In genomic region chr20:18662279-18662678, GRCh38 we compare ENCODE assay signal across 19 cellular contexts.
DNase-seq lines count a peak whose midpoint lies in the region; ATAC-seq and TF ChIP-seq lines count a peak whose summit lies in the region.
"Had no signal": no experiment of that assay in that cellular context is flagged by ENCODE, and none has a peak within 500 bp of the region (broad histone marks: within the 10 kb centered on the region; RNA-seq: fewer than 3 reads in every experiment).

No MANE protein-coding gene starts in this region.

- POLR2A ChIA-PET in SK-N-SH (lab: Yijun Ruan, JAX), result no interaction called here

- H3K4me3 Mint-ChIP-seq in activated naive CD4-positive, alpha-beta T cell treated with anti-CD3 and anti-CD28 coated beads for 36 hours, result no peak overlapping the region
- H3K4me3 Mint-ChIP-seq in stimulated activated effector memory CD8-positive, alpha-beta T cell treated with anti-CD3 and anti-CD28 coated beads, Interleukin-12 subunit alpha, Interleukin-12 subunit beta, amount 100 ng/mL, for 72 hours, result no peak overlapping the region
- H3K4me3 Mint-ChIP-seq: activated CD8-positive, alpha-beta memory T cell treated with anti-CD3 and anti-CD28 coated beads, Interleukin-2, amount 10 ng/mL, durations not matched to agents 7 days and 5 days had no signal

- no peak overlapping the region for H2AFZ ChIP-seq in SK-N-SH (ENCODE audit: low read depth)

- no peaks in the 10 kb centered on the region for H4K20me1 ChIP-seq in SK-N-SH (ENCODE audit: insufficient read depth)

- peak; percentile 5 for DNase-seq in activated naive CD4-positive, alpha-beta T cell treated with anti-CD3 and anti-CD28 coated beads for 36 hours
- DNase-seq in activated naive CD4-positive, alpha-beta T cell (lab: John Stamatoyannopoulos, UW), result no peak
- no peak for DNase-seq in stimulated activated effector memory CD8-positive, alpha-beta T cell treated with anti-CD3 and anti-CD28 coated beads, Interleukin-12 subunit alpha, Interleukin-12 subunit beta, amount 100 ng/mL, for 72 hours (ENCODE audit: low spot score in 2 of 2)
- DNase-seq in stimulated activated naive CD8-positive, alpha-beta T cell treated with anti-CD3 and anti-CD28 coated beads, Interleukin-15, Interleukin-2, amounts not matched to agents 100 U/mL and 50 U/mL, for 24 hours, result no peak
- no peak for DNase-seq in SK-N-SH
- DNase-seq: activated CD8-positive, alpha-beta memory T cell treated with anti-CD3 and anti-CD28 coated beads, Interleukin-2, amount 10 ng/mL, durations not matched to agents 7 days and 5 days; activated effector memory CD4-positive, alpha-beta T cell treated with Interleukin-2 at 50 U/mL for 16 hours; dermis blood vessel endothelial cell; NCI-H2029; NCI-H446; nucleus accumbens; spleen; stimulated activated CD8-positive, alpha-beta memory T cell treated with anti-CD3 and anti-CD28 coated beads, Interleukin-4, amount 100 ng/mL, for 48 hours; T-helper 9 cell had no signal

- no peak for TF ChIP-seq CTCF in SK-N-SH (IDR thresholded peaks at IDR 0.05)

- peaks cover 0 to 17% of the 10 kb centered on the region in 2 experiments; a peak in 2 of 4 replicates for H3K4me1 ChIP-seq in SK-N-SH (ENCODE audit: control insufficient read depth in 1 of 2, insufficient read depth in 2 of 2, low read depth in 1 of 2, low read length in 1 of 2)
- H3K4me1 ChIP-seq: spleen had no signal

- H3K4me1 Mint-ChIP-seq in activated naive CD4-positive, alpha-beta T cell treated with anti-CD3 and anti-CD28 coated beads for 36 hours (ENCODE audit: low read depth), result peaks cover 3% of the 10 kb centered on the region
- peaks cover 16% of the 10 kb centered on the region for H3K4me1 Mint-ChIP-seq in stimulated activated effector memory CD8-positive, alpha-beta T cell treated with anti-CD3 and anti-CD28 coated beads, Interleukin-12 subunit alpha, Interleukin-12 subunit beta, amount 100 ng/mL, for 72 hours

- no peak overlapping the region for H3K27ac Mint-ChIP-seq in activated naive CD4-positive, alpha-beta T cell treated with anti-CD3 and anti-CD28 coated beads for 36 hours
- H3K27ac Mint-ChIP-seq in stimulated activated effector memory CD8-positive, alpha-beta T cell treated with anti-CD3 and anti-CD28 coated beads, Interleukin-12 subunit alpha, Interleukin-12 subunit beta, amount 100 ng/mL, for 72 hours, result peak overlapping the region; percentile 43
- H3K27ac Mint-ChIP-seq: activated CD8-positive, alpha-beta memory T cell treated with anti-CD3 and anti-CD28 coated beads, Interleukin-2, amount 10 ng/mL, durations not matched to agents 7 days and 5 days had no signal

- H3K9me2 ChIP-seq in SK-N-SH, result no peaks in the 10 kb centered on the region

- H3K27me3 Mint-ChIP-seq in activated naive CD4-positive, alpha-beta T cell treated with anti-CD3 and anti-CD28 coated beads for 36 hours (ENCODE audit: low read depth), result no peaks in the 10 kb centered on the region
- H3K27me3 Mint-ChIP-seq: activated CD8-positive, alpha-beta memory T cell treated with anti-CD3 and anti-CD28 coated beads, Interleukin-2, amount 10 ng/mL, durations not matched to agents 7 days and 5 days had no signal

- no peaks in the 10 kb centered on the region for H3K79me2 ChIP-seq in SK-N-SH (ENCODE audit: insufficient read depth)

- no peak overlapping the region for H3K4me2 ChIP-seq in SK-N-SH

- H3F3A ChIP-seq in SK-N-SH (replicated peaks; ENCODE audit: insufficient read depth), result peaks cover 4% of the 10 kb centered on the region

- no peak overlapping the region for H3K4me3 ChIP-seq in SK-N-SH (ENCODE audit: low read depth in 2 of 2, low read length in 1 of 2)
- H3K4me3 ChIP-seq: K562, SK-N-MC, spleen had no signal

- no peak for TF ChIP-seq EP300 in SK-N-SH (IDR thresholded peaks at IDR 0.05; ENCODE audit: borderline replicate concordance in 1 of 2, low read depth in 1 of 2, low read length in 1 of 2)

- TF ChIP-seq RAD21 in SK-N-SH (IDR thresholded peaks at IDR 0.05; ENCODE audit: low read length), result no peak

- H3K36me3 ChIP-seq in SK-N-SH (replicated peaks in 1 of 2; ENCODE audit: control insufficient read depth in 1 of 2, insufficient read depth in 2 of 2, low read length in 1 of 2), result no peaks in the 10 kb centered on the region

- no peak overlapping the region for H3K27ac ChIP-seq in SK-N-SH (ENCODE audit: low read depth in 2 of 2, low read length in 1 of 2)
- H3K27ac ChIP-seq: SK-N-MC, spleen had no signal

- no peaks in the 10 kb centered on the region for H3K27me3 ChIP-seq in SK-N-SH (ENCODE audit: insufficient read depth)
- H3K27me3 ChIP-seq: spleen had no signal

- H3K9ac ChIP-seq in SK-N-SH, result no peak overlapping the region

- no peaks in the 10 kb centered on the region for H3K9me3 ChIP-seq in SK-N-SH
- H3K9me3 ChIP-seq: spleen had no signal

- CTCF ChIA-PET in activated naive CD4-positive, alpha-beta T cell treated with anti-CD3 and anti-CD28 coated beads for 36 hours (lab: Charles Lee), result no interaction called here
- CTCF ChIA-PET in SK-N-SH (lab: Yijun Ruan, JAX), result interaction anchor here (0.9 to 1.0 kb wide), 2 partner anchors 20 to 30 kb away, joined by 3 to 4 read pairs; no protein-coding TSS in a partner anchor

- intact Hi-C loops in activated naive CD4-positive, alpha-beta T cell treated with anti-CD3 and anti-CD28 coated beads for 36 hours (cut with micrococcal nuclease), result no loop called here

- ATAC-seq in GM19463 (IDR thresholded peaks at IDR 0.05; ENCODE audit: unreplicated experiment), result peak; percentile 65
- ATAC-seq in HG02884 (IDR thresholded peaks at IDR 0.05; ENCODE audit: unreplicated experiment), result peak; percentile 53
- ATAC-seq in stimulated activated effector memory CD8-positive, alpha-beta T cell treated with anti-CD3 and anti-CD28 coated beads, Interleukin-12 subunit alpha, Interleukin-12 subunit beta, amount 100 ng/mL, for 72 hours, result peak; percentile 56
- ATAC-seq in stimulated activated naive CD8-positive, alpha-beta T cell treated with anti-CD3 and anti-CD28 coated beads, Interleukin-15, Interleukin-2, amounts not matched to agents 100 U/mL and 50 U/mL, for 24 hours, result no peak
- ATAC-seq in GM18907 (IDR thresholded peaks at IDR 0.05; ENCODE audit: unreplicated experiment), result no peak
- ATAC-seq: activated CD8-positive, alpha-beta memory T cell treated with anti-CD3 and anti-CD28 coated beads, Interleukin-2, amount 10 ng/mL, durations not matched to agents 7 days and 5 days; K562 had no signal

- H3K36me3 Mint-ChIP-seq in activated naive CD4-positive, alpha-beta T cell treated with anti-CD3 and anti-CD28 coated beads for 36 hours (ENCODE audit: low read depth), result peaks cover under 1% of the 10 kb centered on the region
- peaks cover 7% of the 10 kb centered on the region for H3K36me3 Mint-ChIP-seq in stimulated activated effector memory CD8-positive, alpha-beta T cell treated with anti-CD3 and anti-CD28 coated beads, Interleukin-12 subunit alpha, Interleukin-12 subunit beta, amount 100 ng/mL, for 72 hours
- H3K36me3 Mint-ChIP-seq: activated CD8-positive, alpha-beta memory T cell treated with anti-CD3 and anti-CD28 coated beads, Interleukin-2, amount 10 ng/mL, durations not matched to agents 7 days and 5 days had no signal

- 96% methylated on average over 5 of the region's 5 CpGs for WGBS in SK-N-SH (ENCODE audit: low lambda C conversion rate)

- no peaks in the 10 kb centered on the region for H3K9me3 Mint-ChIP-seq in activated naive CD4-positive, alpha-beta T cell treated with anti-CD3 and anti-CD28 coated beads for 36 hours
- no peaks in the 10 kb centered on the region for H3K9me3 Mint-ChIP-seq in stimulated activated effector memory CD8-positive, alpha-beta T cell treated with anti-CD3 and anti-CD28 coated beads, Interleukin-12 subunit alpha, Interleukin-12 subunit beta, amount 100 ng/mL, for 72 hours

TF ChIP-seq in SK-N-SH, 30 proteins besides CTCF, POLR2A, EP300 and RAD21:
- TF ChIP-seq FOXM1 (IDR thresholded peaks at IDR 0.05; ENCODE audit: low read depth) (no peak), YY1 (IDR thresholded peaks at IDR 0.05; ENCODE audit: low read depth) (no peak)

Comparison
In these comparisons a context has a peak if more than half of its experiments do, and no peak if none do; other contexts are left out.
1. ATAC-seq: peak in GM19463 (single experiment), HG02884 (single experiment) and stimulated activated effector memory CD8-positive, alpha-beta T cell treated with anti-CD3 and anti-CD28 coated beads, Interleukin-12 subunit alpha, Interleukin-12 subunit beta, amount 100 ng/mL, for 72 hours (single experiment); none in stimulated activated naive CD8-positive, alpha-beta T cell treated with anti-CD3 and anti-CD28 coated beads, Interleukin-15, Interleukin-2, amounts not matched to agents 100 U/mL and 50 U/mL, for 24 hours (single experiment) and GM18907 (single experiment).